Comparison of ENCODE assay signal across 17 cellular contexts in genomic region chr2:144670080-144670479, GRCh38.
"Had no signal": no experiment of that assay in that cellular context is flagged by ENCODE, and none has a peak within 500 bp of the region (broad histone marks: within the 10 kb centered on the region; RNA-seq: fewer than 3 reads in every experiment).

No MANE protein-coding gene starts in this region.

- H3K9ac ChIP-seq: parathyroid adenoma had no signal

- H3K4me3 Mint-ChIP-seq: immature natural killer cell; nephron; T-helper 1 cell treated with Interleukin-12 subunit alpha and Interleukin-12 subunit beta and Interleukin-4 antibody, amounts not matched to agents 30 μg/mL and 1 μg/mL, for 36 hours had no signal

- H3K4me3 ChIP-seq: adrenal gland, breast epithelium, gastroesophageal sphincter, spleen had no signal

- H3K27me3 ChIP-seq: adrenal gland, breast epithelium, gastroesophageal sphincter, spleen had no signal

- H3K9me3 Mint-ChIP-seq: activated naive CD4-positive, alpha-beta T cell treated with anti-CD3 and anti-CD28 coated beads, Interleukin-2, amount 50 U/mL, for 72 hours; nephron; T-helper 1 cell treated with Interleukin-12 subunit alpha and Interleukin-12 subunit beta and Interleukin-4 antibody, amounts not matched to agents 30 μg/mL and 1 μg/mL, for 36 hours had no signal

- ATAC-seq: activated naive CD4-positive, alpha-beta T cell treated with anti-CD3 and anti-CD28 coated beads, Interleukin-2, amount 50 U/mL, for 72 hours; esophagus mucosa; gastroesophageal sphincter had no signal

- H3K27ac Mint-ChIP-seq: activated naive CD4-positive, alpha-beta T cell treated with anti-CD3 and anti-CD28 coated beads, Interleukin-2, amount 50 U/mL, for 72 hours; immature natural killer cell; nephron; T-helper 1 cell treated with Interleukin-12 subunit alpha and Interleukin-12 subunit beta and Interleukin-4 antibody, amounts not matched to agents 30 μg/mL and 1 μg/mL, for 36 hours had no signal

- H3K4me1 Mint-ChIP-seq: nephron had no signal

- H2AFZ ChIP-seq: parathyroid adenoma had no signal

- H3K36me3 ChIP-seq: adrenal gland, breast epithelium, gastroesophageal sphincter, spleen had no signal

- H3K4me1 ChIP-seq: adrenal gland, breast epithelium, gastroesophageal sphincter, parathyroid adenoma had no signal

- DNase-seq: activated CD4-positive, alpha-beta T cell treated with anti-CD3 and anti-CD28 coated beads, Interleukin-2, amount 50 U/mL, for 4 hours; activated gamma-delta T cell treated with Interleukin-2 at 50 U/mL for 16 hours; adrenal gland; cerebellar nuclear complex; effector CD8-positive, alpha-beta T cell; immature natural killer cell; spleen; stimulated activated CD4-positive, alpha-beta T cell treated with anti-CD3 and anti-CD28 coated beads, Interleukin-4, amount 100 ng/mL, for 4 hours; stimulated activated naive CD4-positive, alpha-beta T cell had no signal

- H3K79me2 ChIP-seq: parathyroid adenoma had no signal

- H3K9me3 ChIP-seq: breast epithelium, gastroesophageal sphincter, spleen had no signal

- H3K36me3 Mint-ChIP-seq: activated naive CD4-positive, alpha-beta T cell treated with anti-CD3 and anti-CD28 coated beads, Interleukin-2, amount 50 U/mL, for 72 hours had no signal

- H3K27ac ChIP-seq: adrenal gland, breast epithelium, gastroesophageal sphincter, parathyroid adenoma, VCaP had no signal
